26 cellular contexts compared by ENCODE assay signal in the genomic region with DNA sequence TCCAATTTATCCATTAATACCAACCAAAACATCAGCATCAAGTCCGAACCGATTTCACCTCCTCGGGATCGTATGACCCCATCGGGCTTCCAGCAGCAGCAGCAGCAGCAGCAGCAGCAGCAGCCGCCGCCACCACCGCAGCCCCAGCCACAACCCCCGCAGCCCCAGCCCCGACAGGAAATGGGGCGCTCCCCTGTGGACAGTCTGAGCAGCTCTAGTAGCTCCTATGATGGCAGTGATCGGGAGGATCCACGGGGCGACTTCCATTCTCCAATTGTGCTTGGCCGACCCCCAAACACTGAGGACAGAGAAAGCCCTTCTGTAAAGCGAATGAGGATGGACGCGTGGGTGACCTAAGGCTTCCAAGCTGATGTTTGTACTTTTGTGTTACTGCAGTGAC. TPM values are rescaled to one million over a fixed set of nuclear protein-coding genes. Genes with fewer than 3 reads are reported as not detected.
A peak's percentile ranks its signal among the peaks of the same experiment; 100 is the strongest.
DNase-seq lines count a peak whose midpoint lies in the region; ATAC-seq and TF ChIP-seq lines count a peak whose summit lies in the region.
"Had no signal": no experiment of that assay in that cellular context is flagged by ENCODE, and none has a peak within 500 bp of the region (broad histone marks: within the 10 kb centered on the region; RNA-seq: fewer than 3 reads in every experiment).

No MANE protein-coding gene starts in this region.

- H4K20me1 ChIP-seq in DND-41 (ENCODE audit: insufficient read depth, low read length): no peaks in the 10 kb centered on the region

- no peaks in the 10 kb centered on the region for H3K9me3 ChIP-seq in DND-41 (ENCODE audit: insufficient read depth, low read length, severe bottlenecking)
- H3K9me3 ChIP-seq: esophagus muscularis mucosa, heart right ventricle, lower lobe of right lung, psoas muscle, suprapubic skin had no signal

- no peak overlapping the region for H3K9ac ChIP-seq in DND-41 (ENCODE audit: low read depth, low read length)
- H3K9ac ChIP-seq: GM23248 had no signal

- intact Hi-C loops in activated CD4-positive, alpha-beta T cell treated with anti-CD3 and anti-CD28 coated beads, Interleukin-2, amount 10 ng/mL, durations not matched to agents 24 days and 14 days (cut with micrococcal nuclease): no loop called here
- intact Hi-C loops in dorsolateral prefrontal cortex (cut with DNase I): loop anchor here in 1 of 2 donors (10.0 kb wide), 1 partner anchor 308 kb away; no protein-coding TSS in a partner anchor

- peak overlapping the region; percentile 4 for H3K27ac Mint-ChIP-seq in activated CD4-positive, alpha-beta T cell treated with anti-CD3 and anti-CD28 coated beads, Interleukin-2, amount 10 ng/mL, durations not matched to agents 24 days and 14 days
- H3K27ac Mint-ChIP-seq in nephron progenitor cell: peak overlapping the region; percentile 82
- H3K27ac Mint-ChIP-seq in activated T-cell treated with anti-CD3 and anti-CD28 coated beads, Interleukin-2, amount 50 U/mL, for 72 hours: no peak overlapping the region
- H3K27ac Mint-ChIP-seq: activated CD4-positive, alpha-beta memory T cell treated with anti-CD3 and anti-CD28 coated beads for 36 hours; activated naive CD4-positive, alpha-beta T cell treated with anti-CD3 and anti-CD28 coated beads, Interleukin-2, amount 50 U/mL, for 24 hours; activated T-helper 2 cell treated with anti-CD3 and anti-CD28 coated beads, Interferon-gamma antibody, Interleukin-2, Interleukin-4, amounts not matched to agents 10 μg/mL and 5 μg/mL and 100 μg/mL, durations not matched to agents 14 hours and 24 hours and 36 hours; natural killer cell had no signal

- no peaks in the 10 kb centered on the region for H3K27me3 Mint-ChIP-seq in activated CD4-positive, alpha-beta T cell treated with anti-CD3 and anti-CD28 coated beads, Interleukin-2, amount 10 ng/mL, durations not matched to agents 24 days and 14 days
- no peaks in the 10 kb centered on the region for H3K27me3 Mint-ChIP-seq in nephron progenitor cell (ENCODE audit: low read depth, poor library complexity)
- no peaks in the 10 kb centered on the region for H3K27me3 Mint-ChIP-seq in activated T-cell treated with anti-CD3 and anti-CD28 coated beads, Interleukin-2, amount 50 U/mL, for 72 hours (ENCODE audit: low read depth)
- H3K27me3 Mint-ChIP-seq: activated CD4-positive, alpha-beta memory T cell treated with anti-CD3 and anti-CD28 coated beads for 36 hours; activated naive CD4-positive, alpha-beta T cell treated with anti-CD3 and anti-CD28 coated beads, Interleukin-2, amount 50 U/mL, for 24 hours; IgD-negative memory B cell; T-cell had no signal

- no peak overlapping the region for H3K27ac ChIP-seq in DND-41 (ENCODE audit: low read length)
- H3K27ac ChIP-seq in dorsolateral prefrontal cortex: peak overlapping the region in 55 of 59 donors; percentile 10 to 81 (median 57)
- H3K27ac ChIP-seq: GM23248, lower lobe of right lung, suprapubic skin had no signal

- no peaks in the 10 kb centered on the region for H3K27me3 ChIP-seq in DND-41 (ENCODE audit: insufficient read depth, low read length, poor library complexity)
- no peaks in the 10 kb centered on the region for H3K27me3 ChIP-seq in dorsolateral prefrontal cortex
- H3K27me3 ChIP-seq: esophagus muscularis mucosa, heart right ventricle, suprapubic skin had no signal

- peaks cover 18% of the 10 kb centered on the region for H3K4me1 Mint-ChIP-seq in activated CD4-positive, alpha-beta T cell treated with anti-CD3 and anti-CD28 coated beads, Interleukin-2, amount 10 ng/mL, durations not matched to agents 24 days and 14 days
- H3K4me1 Mint-ChIP-seq in nephron progenitor cell: peaks cover 10% of the 10 kb centered on the region
- H3K4me1 Mint-ChIP-seq in activated T-cell treated with anti-CD3 and anti-CD28 coated beads, Interleukin-2, amount 50 U/mL, for 72 hours (ENCODE audit: low read depth): peaks cover 22% of the 10 kb centered on the region

- no peak overlapping the region for H3K4me2 ChIP-seq in DND-41 (ENCODE audit: insufficient read depth, low read length)

- 0 out of 3 replicates have a peak, but pooled peaks have one; percentile 27 for ATAC-seq in DND-41 (ENCODE audit: insufficient read depth, low read depth)
- no peak for ATAC-seq in activated T-cell treated with anti-CD3 and anti-CD28 coated beads, Interleukin-2, amount 50 U/mL, for 72 hours (replicated peaks in 1 of 2)
- ATAC-seq: lower lobe of right lung, natural killer cell, psoas muscle had no signal

- TF ChIP-seq CTCF in DND-41 (IDR thresholded peaks at IDR 0.05; ENCODE audit: borderline replicate concordance, extremely low read depth, low read length, poor library complexity, severe bottlenecking) (no peak), dorsolateral prefrontal cortex (IDR thresholded peaks at IDR 0.05 in 54 of 56, conservative IDR thresholded peaks at IDR 0.05 in 2 of 56; ENCODE audit: low read depth in 1 of 56, partially characterized antibody in 56 of 56) (peak in 2 of 56 donors; percentile 13 to 19), nephron progenitor cell (IDR thresholded peaks at IDR 0.05) (no peak)

- H3K4me3 ChIP-seq in DND-41 (ENCODE audit: low read depth in 1 of 2, low read length in 2 of 2) (no peak overlapping the region), dorsolateral prefrontal cortex (peak overlapping the region in 1 of 59 donors; percentile 12)
- H3K4me3 ChIP-seq: esophagus muscularis mucosa, GM23248, heart right ventricle, lower lobe of right lung, psoas muscle, suprapubic skin had no signal

- peaks cover 34% of the 10 kb centered on the region for H3K36me3 Mint-ChIP-seq in activated CD4-positive, alpha-beta T cell treated with anti-CD3 and anti-CD28 coated beads, Interleukin-2, amount 10 ng/mL, durations not matched to agents 24 days and 14 days (ENCODE audit: low read depth)
- peaks cover 42% of the 10 kb centered on the region for H3K36me3 Mint-ChIP-seq in nephron progenitor cell (ENCODE audit: low read depth)
- peaks cover 2 to 8% of the 10 kb centered on the region in 2 donors for H3K36me3 Mint-ChIP-seq in activated T-cell treated with anti-CD3 and anti-CD28 coated beads, Interleukin-2, amount 50 U/mL, for 72 hours (ENCODE audit: insufficient read depth in 2 of 2)

- H3K4me3 Mint-ChIP-seq in activated CD4-positive, alpha-beta T cell treated with anti-CD3 and anti-CD28 coated beads, Interleukin-2, amount 10 ng/mL, durations not matched to agents 24 days and 14 days: no peak overlapping the region
- no peak overlapping the region for H3K4me3 Mint-ChIP-seq in nephron progenitor cell
- no peak overlapping the region for H3K4me3 Mint-ChIP-seq in activated T-cell treated with anti-CD3 and anti-CD28 coated beads, Interleukin-2, amount 50 U/mL, for 72 hours
- H3K4me3 Mint-ChIP-seq: activated CD4-positive, alpha-beta memory T cell treated with anti-CD3 and anti-CD28 coated beads for 36 hours; activated naive CD4-positive, alpha-beta T cell treated with anti-CD3 and anti-CD28 coated beads, Interleukin-2, amount 50 U/mL, for 24 hours; IgD-negative memory B cell; natural killer cell; T-cell had no signal

- H3K79me2 ChIP-seq in DND-41 (ENCODE audit: insufficient read depth, low read length): no peaks in the 10 kb centered on the region

- peaks cover 66% of the 10 kb centered on the region for H3K36me3 ChIP-seq in DND-41 (ENCODE audit: insufficient read depth, low read length)

- H3K9me3 Mint-ChIP-seq in activated CD4-positive, alpha-beta T cell treated with anti-CD3 and anti-CD28 coated beads, Interleukin-2, amount 10 ng/mL, durations not matched to agents 24 days and 14 days: no peaks in the 10 kb centered on the region
- no peaks in the 10 kb centered on the region for H3K9me3 Mint-ChIP-seq in nephron progenitor cell
- no peaks in the 10 kb centered on the region for H3K9me3 Mint-ChIP-seq in activated T-cell treated with anti-CD3 and anti-CD28 coated beads, Interleukin-2, amount 50 U/mL, for 72 hours
- H3K9me3 Mint-ChIP-seq: activated CD4-positive, alpha-beta memory T cell treated with anti-CD3 and anti-CD28 coated beads for 36 hours; activated naive CD4-positive, alpha-beta T cell treated with anti-CD3 and anti-CD28 coated beads, Interleukin-2, amount 50 U/mL, for 24 hours; activated T-helper 2 cell treated with anti-CD3 and anti-CD28 coated beads, Interferon-gamma antibody, Interleukin-2, Interleukin-4, amounts not matched to agents 10 μg/mL and 5 μg/mL and 100 μg/mL, durations not matched to agents 14 hours and 24 hours and 36 hours; IgD-negative memory B cell; natural killer cell; T-cell had no signal

- DNase-seq in activated CD4-positive, alpha-beta T cell treated with anti-CD3 and anti-CD28 coated beads, Interleukin-2, amount 10 ng/mL, durations not matched to agents 24 days and 14 days: peak; percentile 53
- DNase-seq in activated CD4-positive, alpha-beta T cell treated with anti-CD3 and anti-CD28 coated beads, Interleukin-2, amount 50 U/mL, for 4 hours: no peak
- DNase-seq in DND-41 (no peak), dorsolateral prefrontal cortex (no peak), nephron progenitor cell (no peak), DMS153 treated with DMSO at 0.1 percent for 48 hours (lab: John Stamatoyannopoulos, UW; ENCODE audit: unreplicated experiment) (no peak), HuH-7 (ENCODE audit: low spot score) (no peak)
- DNase-seq in activated T-cell treated with anti-CD3 and anti-CD28 coated beads, Interleukin-2, amount 50 U/mL, for 72 hours: no peak
- DNase-seq: 8988T; activated CD4-positive, alpha-beta memory T cell treated with anti-CD3 and anti-CD28 coated beads for 36 hours; activated CD4-positive, CD25-positive, alpha-beta regulatory T cell; caudate nucleus; GM23248; lower lobe of right lung; natural killer cell; NCI-H1048; NCI-H1694; psoas muscle; stimulated activated CD4-positive, alpha-beta T cell treated with anti-CD3 and anti-CD28 coated beads, Interleukin-4, amount 100 ng/mL, for 24 hours had no signal

- no peaks in the 10 kb centered on the region for H3K4me1 ChIP-seq in DND-41 (ENCODE audit: insufficient read depth, low read length)

- no peak overlapping the region for H2AFZ ChIP-seq in DND-41 (ENCODE audit: low read depth, low read length)
- H2AFZ ChIP-seq: GM23248 had no signal

RNA-seq across cellular contexts. Expression of gene LYSMD4, which starts 20.8 kb away (rescaled TPM):
- 6.4 and 6.6 TPM in 2 replicates for total RNA-seq in activated CD4-positive, alpha-beta T cell treated with anti-CD3 and anti-CD28 coated beads, Interleukin-2, amount 10 ng/mL, durations not matched to agents 24 days and 14 days
- 10 to 100 TPM; 13.4 to 39.6 (median 21.1) TPM for total RNA-seq in dorsolateral prefrontal cortex
- 10 to 100 TPM in 1 of 2 donors, 1 to 10 TPM in 1; 9.7 to 11.7 TPM for total RNA-seq in activated T-cell treated with anti-CD3 and anti-CD28 coated beads, Interleukin-2, amount 50 U/mL, for 72 hours
